In genomic region chr20:50509923-50510705, GRCh38 we compare ENCODE assay signal across 8 cellular contexts. TPM values are rescaled to one million over a fixed set of nuclear protein-coding genes. Genes with fewer than 3 reads are reported as not detected.
DNase-seq lines count a peak whose midpoint lies in the region; ATAC-seq lines count a peak whose summit lies in the region.

Gene PTPN1 (plus strand): TSS chr20:50510383. CDS start chr20:50510528, 145 bp downstream.

- H3K4me3 Mint-ChIP-seq in activated CD8-positive, alpha-beta memory T cell treated with anti-CD3 and anti-CD28 coated beads, Interleukin-2, amount 10 ng/mL, durations not matched to agents 7 days and 5 days = peak within 1 kb of the TSS; percentile 95

- CTCF ChIA-PET in activated CD8-positive, alpha-beta memory T cell treated with anti-CD3 and anti-CD28 coated beads, Interleukin-2, amount 10 ng/mL, durations not matched to agents 7 days and 5 days (lab: Charles Lee) = interaction anchor here (1.0 to 6.8 kb wide), 15 partner anchors 7 to 331 kb away, joined by 3 to 40 read pairs (median 5); partner anchors contain the start of gene CEBPB

- H3K4me2 ChIP-seq in mesendoderm (ENCODE audit: low read length) = peak within 1 kb of the TSS; percentile 76

- H3K36me3 Mint-ChIP-seq in activated CD8-positive, alpha-beta memory T cell treated with anti-CD3 and anti-CD28 coated beads, Interleukin-2, amount 10 ng/mL, durations not matched to agents 7 days and 5 days = peaks cover 22% of the 10 kb centered on the region

- no peak within 1 kb of the TSS for H3K4ac ChIP-seq in mesendoderm (ENCODE audit: low read depth, low read length)

- H3K27me3 ChIP-seq in NT2/D1 (ENCODE audit: insufficient read depth, insufficient read length) (no peaks in the 10 kb centered on the region), endocrine pancreas (ENCODE audit: control insufficient read depth, insufficient read depth, low read length) (no peaks in the 10 kb centered on the region), mesendoderm (ENCODE audit: insufficient read depth, low read length, poor library complexity) (no peaks in the 10 kb centered on the region)

- H4K5ac ChIP-seq in mesendoderm (ENCODE audit: low read length) = peak within 1 kb of the TSS; percentile 84

- H3K27me3 Mint-ChIP-seq in activated CD8-positive, alpha-beta memory T cell treated with anti-CD3 and anti-CD28 coated beads, Interleukin-2, amount 10 ng/mL, durations not matched to agents 7 days and 5 days = no peaks in the 10 kb centered on the region

- H2BK5ac ChIP-seq in mesendoderm (ENCODE audit: low read length) = peak within 1 kb of the TSS; percentile 88

- H3K18ac ChIP-seq in mesendoderm (ENCODE audit: low read length) = peak within 1 kb of the TSS; percentile 28

- ATAC-seq in GM21367 (IDR thresholded peaks at IDR 0.05; ENCODE audit: unreplicated experiment) = peak; percentile 78
- ATAC-seq in activated CD8-positive, alpha-beta memory T cell treated with anti-CD3 and anti-CD28 coated beads, Interleukin-2, amount 10 ng/mL, durations not matched to agents 7 days and 5 days = peak; percentile 90

- H2BK15ac ChIP-seq in mesendoderm (replicated peaks; ENCODE audit: low read depth) = no peak within 1 kb of the TSS

- H3K9ac ChIP-seq in NT2/D1 (ENCODE audit: insufficient read length, low read depth) = peak within 1 kb of the TSS; percentile 98
- peak within 1 kb of the TSS; percentile 94 for H3K9ac ChIP-seq in endocrine pancreas (ENCODE audit: control insufficient read depth, insufficient read depth, low read length)
- peak within 1 kb of the TSS; percentile 93 for H3K9ac ChIP-seq in mesendoderm (ENCODE audit: low read length)

- H2BK120ac ChIP-seq in mesendoderm (ENCODE audit: low read depth, low read length) = no peak within 1 kb of the TSS

- peaks cover 10% of the 10 kb centered on the region for H3K79me1 ChIP-seq in mesendoderm (ENCODE audit: low read length)

- peak; percentile 98 for DNase-seq in COR-L47 (lab: John Stamatoyannopoulos, UW)
- DNase-seq in HUDEP-2 (lab: John Stamatoyannopoulos, UW; ENCODE audit: unreplicated experiment in 76 of 76) = peak; percentile 32 to 99 (median 97)
- peak; percentile 97 for DNase-seq in NT2/D1 (ENCODE audit: low read depth, low spot score)
- peak; percentile 99 for DNase-seq in activated CD8-positive, alpha-beta memory T cell treated with anti-CD3 and anti-CD28 coated beads, Interleukin-2, amount 10 ng/mL, durations not matched to agents 7 days and 5 days
- DNase-seq in mesendoderm = peak; percentile 100
- peak; percentile 98 for DNase-seq in stimulated activated CD8-positive, alpha-beta memory T cell treated with anti-CD3 and anti-CD28 coated beads, Interleukin-15, amount 100 ng/mL, for 1 hour (ENCODE audit: low read depth)

- H2AK5ac ChIP-seq in mesendoderm (ENCODE audit: low read length) = no peak within 1 kb of the TSS

- no CpG with 5 or more reads among the region's 64 CpGs for WGBS in mesendoderm (ENCODE audit: extremely low coverage, insufficient coverage, low lambda C conversion rate)

- H3K4me1 ChIP-seq in NT2/D1 (ENCODE audit: insufficient read depth, insufficient read length) (peaks cover 4% of the 10 kb centered on the region), endocrine pancreas (ENCODE audit: control insufficient read depth, insufficient read depth, low read length) (peaks cover 20% of the 10 kb centered on the region), mesendoderm (ENCODE audit: control insufficient read depth, low read depth, low read length) (peaks cover 4% of the 10 kb centered on the region)

- peak within 1 kb of the TSS; percentile 81 for H3K27ac Mint-ChIP-seq in activated CD8-positive, alpha-beta memory T cell treated with anti-CD3 and anti-CD28 coated beads, Interleukin-2, amount 10 ng/mL, durations not matched to agents 7 days and 5 days

- H3K4me3 ChIP-seq in NT2/D1 (ENCODE audit: insufficient read length, low read depth) (peak within 1 kb of the TSS; percentile 84), endocrine pancreas (ENCODE audit: control insufficient read depth, insufficient read depth, low read length) (peak within 1 kb of the TSS; percentile 95), mesendoderm (ENCODE audit: low read length) (peak within 1 kb of the TSS; percentile 89)

- H3K36me3 ChIP-seq in NT2/D1 (ENCODE audit: insufficient read depth, insufficient read length, low read length) (peaks cover 11% of the 10 kb centered on the region), endocrine pancreas (ENCODE audit: control insufficient read depth, insufficient read depth, low read length) (no peaks in the 10 kb centered on the region), mesendoderm (ENCODE audit: control insufficient read depth, insufficient read depth, low read length) (no peaks in the 10 kb centered on the region)

- H3K27ac ChIP-seq in mesendoderm (ENCODE audit: low read depth, low read length) = peak within 1 kb of the TSS; percentile 39

- peak within 1 kb of the TSS; percentile 73 for H3K23ac ChIP-seq in mesendoderm (ENCODE audit: low read length)

- no peaks in the 10 kb centered on the region for H3K9me3 Mint-ChIP-seq in activated CD8-positive, alpha-beta memory T cell treated with anti-CD3 and anti-CD28 coated beads, Interleukin-2, amount 10 ng/mL, durations not matched to agents 7 days and 5 days (ENCODE audit: low read depth)

- H3K56ac ChIP-seq in mesendoderm (ENCODE audit: low read length) = peak within 1 kb of the TSS; percentile 96

- peaks cover 27% of the 10 kb centered on the region for H3K79me2 ChIP-seq in mesendoderm (ENCODE audit: control insufficient read depth, insufficient read depth, low read length)

- H4K8ac ChIP-seq in mesendoderm (ENCODE audit: low read depth, low read length) = no peak within 1 kb of the TSS

- H3K9me3 ChIP-seq in NT2/D1 (ENCODE audit: insufficient read depth, low read length) (no peaks in the 10 kb centered on the region), endocrine pancreas (ENCODE audit: control insufficient read depth, low read length) (no peaks in the 10 kb centered on the region)

- peaks cover 41% of the 10 kb centered on the region for H3K4me1 Mint-ChIP-seq in activated CD8-positive, alpha-beta memory T cell treated with anti-CD3 and anti-CD28 coated beads, Interleukin-2, amount 10 ng/mL, durations not matched to agents 7 days and 5 days

RNA-seq across cellular contexts. Expression of gene PTPN1, which starts in this region (rescaled TPM):
- 10 to 100 TPM; 62.5 to 74.7 TPM for total RNA-seq in activated CD8-positive, alpha-beta memory T cell treated with anti-CD3 and anti-CD28 coated beads, Interleukin-2, amount 10 ng/mL, durations not matched to agents 7 days and 5 days
- polyA plus RNA-seq in mesendoderm (2013, experiment 1 of 2) = 32.0 TPM
- polyA plus RNA-seq in mesendoderm (2013, experiment 2 of 2) = 31.3 TPM

Comparison
In these comparisons a context has a peak if more than half of its experiments do, and no peak if none do; other contexts are left out.
1. Peak in every context shown above with its lines: DNase-seq, ATAC-seq, H3K4me3 ChIP-seq and H3K27ac ChIP-seq.